ENCODE assay signal across 9 cellular contexts in the genomic region with DNA sequence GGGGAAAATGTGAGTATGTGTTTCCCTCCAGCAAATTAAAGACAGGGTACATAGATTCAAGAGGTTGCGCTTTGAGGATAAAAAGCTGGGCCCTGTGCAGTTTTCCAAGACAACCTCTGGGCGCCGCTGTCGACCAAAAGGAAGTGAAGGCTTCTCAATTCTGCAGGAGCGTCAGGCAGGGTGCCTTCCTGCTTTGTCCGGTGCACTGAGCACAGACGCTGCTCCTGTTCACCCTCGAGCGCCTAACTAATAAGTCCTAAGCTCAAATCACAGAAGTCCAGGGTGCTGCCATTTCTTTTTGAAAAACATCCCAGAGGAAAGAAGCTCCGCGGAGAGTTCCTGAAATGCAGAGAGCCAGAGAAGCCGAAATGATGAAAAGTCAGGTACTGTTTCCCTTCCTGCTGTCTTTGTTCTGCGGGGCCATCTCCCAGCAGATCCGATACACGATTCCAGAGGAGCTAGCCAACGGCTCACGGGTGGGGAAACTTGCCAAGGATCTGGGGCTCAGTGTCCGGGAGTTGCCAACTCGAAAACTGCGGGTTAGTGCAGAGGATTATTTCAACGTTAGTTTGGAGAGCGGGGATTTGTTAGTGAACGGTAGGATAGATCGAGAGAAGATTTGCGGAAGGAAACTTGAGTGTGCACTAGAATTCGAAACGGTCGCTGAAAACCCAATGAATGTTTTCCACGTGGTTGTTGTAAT. TPM values are rescaled to one million over a fixed set of nuclear protein-coding genes. Genes with fewer than 3 reads are reported as not detected.
A peak's percentile ranks its signal among the peaks of the same experiment; 100 is the strongest.
DNase-seq lines count a peak whose midpoint lies in the region; ATAC-seq and TF ChIP-seq lines count a peak whose summit lies in the region.
"Had no signal": no experiment of that assay in that cellular context is flagged by ENCODE, and none has a peak within 500 bp of the region (broad histone marks: within the 10 kb centered on the region; RNA-seq: fewer than 3 reads in every experiment).

A gene (plus strand): TSS at position 183 of the 703 bp plus-strand sequence. CDS start 162 bp downstream, at position 345.

- H3K4me3 Mint-ChIP-seq in effector memory CD8-positive, alpha-beta T cell: peak within 1 kb of the TSS; percentile 58 to 68

- H3K27me3 ChIP-seq in HL-60 (ENCODE audit: insufficient read depth, poor library complexity, severe bottlenecking): no peaks in the 10 kb centered on the region
- no peaks in the 10 kb centered on the region for H3K27me3 ChIP-seq in muscle layer of duodenum (ENCODE audit: low read depth, low read length)

- H3K27ac Mint-ChIP-seq in activated naive CD4-positive, alpha-beta T cell treated with anti-CD3 and anti-CD28 coated beads, Interleukin-2, amount 50 U/mL, for 72 hours: no peak within 1 kb of the TSS
- H3K27ac Mint-ChIP-seq in effector memory CD8-positive, alpha-beta T cell: no peak within 1 kb of the TSS

- TF ChIP-seq CTCF in HL-60 (IDR thresholded peaks at IDR 0.05; ENCODE audit: insufficient read depth, low read length): peak; percentile 32

- H3K36me3 ChIP-seq in muscle layer of duodenum (ENCODE audit: control insufficient read depth in 1 of 2, insufficient read depth in 2 of 2, low read length in 2 of 2): no peaks in the 10 kb centered on the region

- ATAC-seq in activated naive CD4-positive, alpha-beta T cell treated with anti-CD3 and anti-CD28 coated beads, Interleukin-2, amount 50 U/mL, for 72 hours: no peak
- peak; percentile 43 for ATAC-seq in effector memory CD8-positive, alpha-beta T cell (replicated peaks)

- peaks cover 5 to 6% of the 10 kb centered on the region in 2 donors for H3K4me1 Mint-ChIP-seq in effector memory CD8-positive, alpha-beta T cell (ENCODE audit: low read depth in 2 of 2)

- peaks cover 55 to 90% of the 10 kb centered on the region in 2 donors for H3K27me3 Mint-ChIP-seq in effector memory CD8-positive, alpha-beta T cell

- H3K9me3 ChIP-seq in muscle layer of duodenum (ENCODE audit: control insufficient read depth in 1 of 2, low read length in 2 of 2): peaks cover 42 to 78% of the 10 kb centered on the region in 2 donors

- in situ Hi-C loops in SK-MEL-5 (cut with HindIII; ENCODE audit: low pct_unique_long_range_greater_than_20kb, low sequenced_read_pairs): no loop called here

- H3K4me3 ChIP-seq in HL-60 (replicated peaks; ENCODE audit: insufficient read depth, low read length) (no peak within 1 kb of the TSS), muscle layer of duodenum (ENCODE audit: low read depth in 1 of 2, low read length in 2 of 2) (peak within 1 kb of the TSS; percentile 33 to 56)

- peak; percentile 37 for DNase-seq in activated naive CD4-positive, alpha-beta T cell treated with Interleukin-2 at 50 U/mL for 16 hours
- DNase-seq in activated naive CD4-positive, alpha-beta T cell treated with anti-CD3 and anti-CD28 coated beads, Interleukin-2, amount 50 U/mL, for 72 hours (ENCODE audit: low spot score in 2 of 2): no peak
- DNase-seq in HL-60 (ENCODE audit: low read depth in 1 of 2, low spot score in 1 of 2): peak in 1 of 2 experiments; percentile 46
- DNase-seq in SK-MEL-5 (ENCODE audit: low read depth, low spot score): peak; percentile 75
- peak; percentile 18 to 37 (median 20) for DNase-seq in effector memory CD8-positive, alpha-beta T cell
- no peak for DNase-seq in DMS79 treated with DMSO at 0.1 percent for 48 hours (lab: John Stamatoyannopoulos, UW)
- no peak for DNase-seq in activated CD4-positive, CD25-positive, alpha-beta regulatory T cell (lab: John Stamatoyannopoulos, UW)

- H3K4me1 ChIP-seq in muscle layer of duodenum (ENCODE audit: control insufficient read depth in 1 of 2, insufficient read depth in 2 of 2, low read length in 2 of 2): no peaks in the 10 kb centered on the region

- H3K9me3 Mint-ChIP-seq in activated naive CD4-positive, alpha-beta T cell treated with anti-CD3 and anti-CD28 coated beads, Interleukin-2, amount 50 U/mL, for 72 hours: peaks cover 19 to 30% of the 10 kb centered on the region in 2 donors
- peaks cover 1 to 20% of the 10 kb centered on the region in 2 donors for H3K9me3 Mint-ChIP-seq in effector memory CD8-positive, alpha-beta T cell

- peaks cover 36 to 59% of the 10 kb centered on the region in 2 donors for H3K36me3 Mint-ChIP-seq in activated naive CD4-positive, alpha-beta T cell treated with anti-CD3 and anti-CD28 coated beads, Interleukin-2, amount 50 U/mL, for 72 hours
- peaks cover 3% of the 10 kb centered on the region for H3K36me3 Mint-ChIP-seq in effector memory CD8-positive, alpha-beta T cell (ENCODE audit: insufficient read depth)

- no peak within 1 kb of the TSS for H3K27ac ChIP-seq in HL-60 (replicated peaks)
- no peak within 1 kb of the TSS for H3K27ac ChIP-seq in muscle layer of duodenum (ENCODE audit: low read length)
- H3K27ac ChIP-seq: epithelial cell of prostate had no signal

RNA-seq across cellular contexts. Expression of the gene that starts here (rescaled TPM):
- total RNA-seq in activated naive CD4-positive, alpha-beta T cell treated with anti-CD3 and anti-CD28 coated beads, Interleukin-2, amount 50 U/mL, for 72 hours: not detected
- total RNA-seq in SK-MEL-5 (2014; rRNA removed; shearing (Covaris generic)): 1.2 and 1.6 TPM in 2 replicates
- polyA plus RNA-seq in SK-MEL-5 (2015; cell fraction: cytosol; rRNA removed): 1.5 and 1.6 TPM in 2 replicates
- 0.18 and 0.97 TPM in 2 replicates for polyA plus RNA-seq in SK-MEL-5 (2015; cell fraction: nucleus; rRNA removed)

Comparison
In these comparisons a context has a peak if more than half of its experiments do, and no peak if none do; other contexts are left out.
1. DNase-seq: peak in activated naive CD4-positive, alpha-beta T cell treated with Interleukin-2 at 50 U/mL for 16 hours (single experiment), SK-MEL-5 (single experiment) and effector memory CD8-positive, alpha-beta T cell (3 of 3); none in activated naive CD4-positive, alpha-beta T cell treated with anti-CD3 and anti-CD28 coated beads, Interleukin-2, amount 50 U/mL, for 72 hours (0 of 2), DMS79 treated with DMSO at 0.1 percent for 48 hours (single experiment) and activated CD4-positive, CD25-positive, alpha-beta regulatory T cell (0 of 4).